2 cellular contexts compared by ENCODE assay signal in the genomic region with DNA sequence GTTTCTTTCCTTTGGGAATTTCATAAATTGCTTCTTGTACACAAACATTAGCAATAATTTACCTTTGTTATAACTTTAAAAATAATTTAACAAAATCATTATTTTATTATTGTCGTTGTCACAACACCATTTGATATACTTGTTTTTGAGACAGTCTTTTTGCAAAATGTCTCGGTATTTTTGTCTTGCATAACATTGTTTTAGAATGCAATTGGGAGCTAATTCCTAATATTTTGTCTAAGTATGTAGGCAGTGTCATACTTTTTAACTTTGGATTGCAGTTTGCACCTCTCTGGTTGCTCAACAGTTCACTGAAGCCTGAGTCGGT.
TF ChIP-seq lines count a peak whose summit lies in the region.

No MANE protein-coding gene starts in this region.

TF ChIP-seq in SK-N-SH, 30 proteins besides CTCF, POLR2A, EP300 and RAD21 (continued from another document):
- TF ChIP-seq, protein P1, sequence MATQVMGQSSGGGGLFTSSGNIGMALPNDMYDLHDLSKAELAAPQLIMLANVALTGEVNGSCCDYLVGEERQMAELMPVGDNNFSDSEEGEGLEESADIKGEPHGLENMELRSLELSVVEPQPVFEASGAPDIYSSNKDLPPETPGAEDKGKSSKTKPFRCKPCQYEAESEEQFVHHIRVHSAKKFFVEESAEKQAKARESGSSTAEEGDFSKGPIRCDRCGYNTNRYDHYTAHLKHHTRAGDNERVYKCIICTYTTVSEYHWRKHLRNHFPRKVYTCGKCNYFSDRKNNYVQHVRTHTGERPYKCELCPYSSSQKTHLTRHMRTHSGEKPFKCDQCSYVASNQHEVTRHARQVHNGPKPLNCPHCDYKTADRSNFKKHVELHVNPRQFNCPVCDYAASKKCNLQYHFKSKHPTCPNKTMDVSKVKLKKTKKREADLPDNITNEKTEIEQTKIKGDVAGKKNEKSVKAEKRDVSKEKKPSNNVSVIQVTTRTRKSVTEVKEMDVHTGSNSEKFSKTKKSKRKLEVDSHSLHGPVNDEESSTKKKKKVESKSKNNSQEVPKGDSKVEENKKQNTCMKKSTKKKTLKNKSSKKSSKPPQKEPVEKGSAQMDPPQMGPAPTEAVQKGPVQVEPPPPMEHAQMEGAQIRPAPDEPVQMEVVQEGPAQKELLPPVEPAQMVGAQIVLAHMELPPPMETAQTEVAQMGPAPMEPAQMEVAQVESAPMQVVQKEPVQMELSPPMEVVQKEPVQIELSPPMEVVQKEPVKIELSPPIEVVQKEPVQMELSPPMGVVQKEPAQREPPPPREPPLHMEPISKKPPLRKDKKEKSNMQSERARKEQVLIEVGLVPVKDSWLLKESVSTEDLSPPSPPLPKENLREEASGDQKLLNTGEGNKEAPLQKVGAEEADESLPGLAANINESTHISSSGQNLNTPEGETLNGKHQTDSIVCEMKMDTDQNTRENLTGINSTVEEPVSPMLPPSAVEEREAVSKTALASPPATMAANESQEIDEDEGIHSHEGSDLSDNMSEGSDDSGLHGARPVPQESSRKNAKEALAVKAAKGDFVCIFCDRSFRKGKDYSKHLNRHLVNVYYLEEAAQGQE (IDR thresholded peaks at IDR 0.05; ENCODE audit: low read depth, low read length), result no peak
- no peak; the same call in 1 of the 2 replicates for TF ChIP-seq TAF1 (IDR thresholded peaks at IDR 0.05; ENCODE audit: borderline replicate concordance, low read depth, low read length)
- no peak for TF ChIP-seq TEAD4 (IDR thresholded peaks at IDR 0.05; ENCODE audit: borderline replicate concordance, insufficient read depth)
- no peak for TF ChIP-seq RXRA (IDR thresholded peaks at IDR 0.05; ENCODE audit: borderline replicate concordance, low read depth)
- TF ChIP-seq, protein P2, sequence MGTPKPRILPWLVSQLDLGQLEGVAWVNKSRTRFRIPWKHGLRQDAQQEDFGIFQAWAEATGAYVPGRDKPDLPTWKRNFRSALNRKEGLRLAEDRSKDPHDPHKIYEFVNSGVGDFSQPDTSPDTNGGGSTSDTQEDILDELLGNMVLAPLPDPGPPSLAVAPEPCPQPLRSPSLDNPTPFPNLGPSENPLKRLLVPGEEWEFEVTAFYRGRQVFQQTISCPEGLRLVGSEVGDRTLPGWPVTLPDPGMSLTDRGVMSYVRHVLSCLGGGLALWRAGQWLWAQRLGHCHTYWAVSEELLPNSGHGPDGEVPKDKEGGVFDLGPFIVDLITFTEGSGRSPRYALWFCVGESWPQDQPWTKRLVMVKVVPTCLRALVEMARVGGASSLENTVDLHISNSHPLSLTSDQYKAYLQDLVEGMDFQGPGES (IDR thresholded peaks at IDR 0.05; ENCODE audit: low read depth, low read length), result no peak
- TF ChIP-seq CHD2 (IDR thresholded peaks at IDR 0.05; ENCODE audit: low read length, partially characterized antibody), result no peak
- TF ChIP-seq JUND (IDR thresholded peaks at IDR 0.05), result no peak
- TF ChIP-seq NFIC (IDR thresholded peaks at IDR 0.05; ENCODE audit: borderline replicate concordance), result no peak
- TF ChIP-seq ZBTB33 (IDR thresholded peaks at IDR 0.05; ENCODE audit: borderline replicate concordance, low read depth), result no peak
- TF ChIP-seq EZH2phosphoT487 (IDR thresholded peaks at IDR 0.05; ENCODE audit: borderline replicate concordance, low read depth), result no peak
- TF ChIP-seq SMC3 (IDR thresholded peaks at IDR 0.05; ENCODE audit: low read depth, low read length), result no peak
- no peak for TF ChIP-seq GABPA (IDR thresholded peaks at IDR 0.05; ENCODE audit: low read depth)
- no peak for TF ChIP-seq RFX5 (IDR thresholded peaks at IDR 0.05; ENCODE audit: low read length)

TF ChIP-seq in SK-N-SH treated with all-trans-retinoic acid at 6 μM for 48 hours, 23 proteins besides CTCF, POLR2A, EP300 and RAD21 (continued from another document):
- TF ChIP-seq, protein P3, sequence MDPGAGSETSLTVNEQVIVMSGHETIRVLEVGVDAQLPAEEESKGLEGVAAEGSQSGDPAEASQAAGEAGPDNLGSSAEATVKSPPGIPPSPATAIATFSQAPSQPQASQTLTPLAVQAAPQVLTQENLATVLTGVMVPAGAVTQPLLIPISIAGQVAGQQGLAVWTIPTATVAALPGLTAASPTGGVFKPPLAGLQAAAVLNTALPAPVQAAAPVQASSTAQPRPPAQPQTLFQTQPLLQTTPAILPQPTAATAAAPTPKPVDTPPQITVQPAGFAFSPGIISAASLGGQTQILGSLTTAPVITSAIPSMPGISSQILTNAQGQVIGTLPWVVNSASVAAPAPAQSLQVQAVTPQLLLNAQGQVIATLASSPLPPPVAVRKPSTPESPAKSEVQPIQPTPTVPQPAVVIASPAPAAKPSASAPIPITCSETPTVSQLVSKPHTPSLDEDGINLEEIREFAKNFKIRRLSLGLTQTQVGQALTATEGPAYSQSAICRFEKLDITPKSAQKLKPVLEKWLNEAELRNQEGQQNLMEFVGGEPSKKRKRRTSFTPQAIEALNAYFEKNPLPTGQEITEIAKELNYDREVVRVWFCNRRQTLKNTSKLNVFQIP (CRISPR knock-in tag; IDR thresholded peaks at IDR 0.05; ENCODE audit: borderline replicate concordance, low read depth), result no peak
